ENCODE assay signal across 1 cellular context in the genomic region with DNA sequence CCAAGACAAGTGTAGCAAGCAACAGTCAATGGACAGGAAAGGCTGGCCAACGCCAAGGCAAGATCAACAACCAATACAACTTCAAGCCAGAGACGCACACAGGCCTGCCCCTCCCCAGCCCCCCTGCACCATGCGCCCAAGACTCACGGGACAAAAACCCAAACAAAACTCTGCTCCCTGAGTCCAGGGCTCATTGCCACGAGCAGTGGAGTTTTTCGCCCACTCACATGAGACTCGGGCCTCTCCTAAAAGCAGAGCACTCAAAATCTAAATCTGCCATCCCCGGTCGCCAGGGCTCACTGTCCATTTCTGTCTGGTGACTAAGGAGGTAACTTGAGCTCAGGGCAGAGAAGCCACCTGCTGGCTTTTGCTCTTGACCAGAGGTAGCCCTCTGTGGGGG.
TF ChIP-seq lines count a peak whose summit lies in the region.

No MANE protein-coding gene starts in this region.

TF ChIP-seq in HCT116, 20 proteins besides CTCF, POLR2A, EP300 and RAD21:
- TF ChIP-seq TCF7L2 (IDR thresholded peaks at IDR 0.05; ENCODE audit: borderline replicate concordance, extremely low read depth, insufficient read depth, insufficient read length) (no peak), CBX3 (IDR thresholded peaks at IDR 0.05; ENCODE audit: low read depth) (no peak), SRF (IDR thresholded peaks at IDR 0.05; ENCODE audit: low read depth) (no peak), ZNF274 (IDR thresholded peaks at IDR 0.05; ENCODE audit: low read depth, low read length) (no peak), SIN3A (IDR thresholded peaks at IDR 0.05; ENCODE audit: low read depth) (no peak), JUND (IDR thresholded peaks at IDR 0.05) (no peak), ZFX (IDR thresholded peaks at IDR 0.05) (no peak), EZH2 (IDR thresholded peaks at IDR 0.05) (no peak)
- TF ChIP-seq, protein P1, sequence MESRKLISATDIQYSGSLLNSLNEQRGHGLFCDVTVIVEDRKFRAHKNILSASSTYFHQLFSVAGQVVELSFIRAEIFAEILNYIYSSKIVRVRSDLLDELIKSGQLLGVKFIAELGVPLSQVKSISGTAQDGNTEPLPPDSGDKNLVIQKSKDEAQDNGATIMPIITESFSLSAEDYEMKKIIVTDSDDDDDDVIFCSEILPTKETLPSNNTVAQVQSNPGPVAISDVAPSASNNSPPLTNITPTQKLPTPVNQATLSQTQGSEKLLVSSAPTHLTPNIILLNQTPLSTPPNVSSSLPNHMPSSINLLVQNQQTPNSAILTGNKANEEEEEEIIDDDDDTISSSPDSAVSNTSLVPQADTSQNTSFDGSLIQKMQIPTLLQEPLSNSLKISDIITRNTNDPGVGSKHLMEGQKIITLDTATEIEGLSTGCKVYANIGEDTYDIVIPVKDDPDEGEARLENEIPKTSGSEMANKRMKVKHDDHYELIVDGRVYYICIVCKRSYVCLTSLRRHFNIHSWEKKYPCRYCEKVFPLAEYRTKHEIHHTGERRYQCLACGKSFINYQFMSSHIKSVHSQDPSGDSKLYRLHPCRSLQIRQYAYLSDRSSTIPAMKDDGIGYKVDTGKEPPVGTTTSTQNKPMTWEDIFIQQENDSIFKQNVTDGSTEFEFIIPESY (IDR thresholded peaks at IDR 0.05; ENCODE audit: extremely low read depth, insufficient replicate concordance, low read length), result no peak
- TF ChIP-seq, protein P2, sequence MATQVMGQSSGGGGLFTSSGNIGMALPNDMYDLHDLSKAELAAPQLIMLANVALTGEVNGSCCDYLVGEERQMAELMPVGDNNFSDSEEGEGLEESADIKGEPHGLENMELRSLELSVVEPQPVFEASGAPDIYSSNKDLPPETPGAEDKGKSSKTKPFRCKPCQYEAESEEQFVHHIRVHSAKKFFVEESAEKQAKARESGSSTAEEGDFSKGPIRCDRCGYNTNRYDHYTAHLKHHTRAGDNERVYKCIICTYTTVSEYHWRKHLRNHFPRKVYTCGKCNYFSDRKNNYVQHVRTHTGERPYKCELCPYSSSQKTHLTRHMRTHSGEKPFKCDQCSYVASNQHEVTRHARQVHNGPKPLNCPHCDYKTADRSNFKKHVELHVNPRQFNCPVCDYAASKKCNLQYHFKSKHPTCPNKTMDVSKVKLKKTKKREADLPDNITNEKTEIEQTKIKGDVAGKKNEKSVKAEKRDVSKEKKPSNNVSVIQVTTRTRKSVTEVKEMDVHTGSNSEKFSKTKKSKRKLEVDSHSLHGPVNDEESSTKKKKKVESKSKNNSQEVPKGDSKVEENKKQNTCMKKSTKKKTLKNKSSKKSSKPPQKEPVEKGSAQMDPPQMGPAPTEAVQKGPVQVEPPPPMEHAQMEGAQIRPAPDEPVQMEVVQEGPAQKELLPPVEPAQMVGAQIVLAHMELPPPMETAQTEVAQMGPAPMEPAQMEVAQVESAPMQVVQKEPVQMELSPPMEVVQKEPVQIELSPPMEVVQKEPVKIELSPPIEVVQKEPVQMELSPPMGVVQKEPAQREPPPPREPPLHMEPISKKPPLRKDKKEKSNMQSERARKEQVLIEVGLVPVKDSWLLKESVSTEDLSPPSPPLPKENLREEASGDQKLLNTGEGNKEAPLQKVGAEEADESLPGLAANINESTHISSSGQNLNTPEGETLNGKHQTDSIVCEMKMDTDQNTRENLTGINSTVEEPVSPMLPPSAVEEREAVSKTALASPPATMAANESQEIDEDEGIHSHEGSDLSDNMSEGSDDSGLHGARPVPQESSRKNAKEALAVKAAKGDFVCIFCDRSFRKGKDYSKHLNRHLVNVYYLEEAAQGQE (IDR thresholded peaks at IDR 0.05; ENCODE audit: low read depth), result no peak
- TF ChIP-seq, protein P3, sequence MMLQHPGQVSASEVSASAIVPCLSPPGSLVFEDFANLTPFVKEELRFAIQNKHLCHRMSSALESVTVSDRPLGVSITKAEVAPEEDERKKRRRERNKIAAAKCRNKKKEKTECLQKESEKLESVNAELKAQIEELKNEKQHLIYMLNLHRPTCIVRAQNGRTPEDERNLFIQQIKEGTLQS (IDR thresholded peaks at IDR 0.05), result no peak
- TF ChIP-seq, protein P4, sequence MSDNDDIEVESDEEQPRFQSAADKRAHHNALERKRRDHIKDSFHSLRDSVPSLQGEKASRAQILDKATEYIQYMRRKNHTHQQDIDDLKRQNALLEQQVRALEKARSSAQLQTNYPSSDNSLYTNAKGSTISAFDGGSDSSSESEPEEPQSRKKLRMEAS (IDR thresholded peaks at IDR 0.05), result no peak
